19 cellular contexts compared by ENCODE assay signal in the genomic region with DNA sequence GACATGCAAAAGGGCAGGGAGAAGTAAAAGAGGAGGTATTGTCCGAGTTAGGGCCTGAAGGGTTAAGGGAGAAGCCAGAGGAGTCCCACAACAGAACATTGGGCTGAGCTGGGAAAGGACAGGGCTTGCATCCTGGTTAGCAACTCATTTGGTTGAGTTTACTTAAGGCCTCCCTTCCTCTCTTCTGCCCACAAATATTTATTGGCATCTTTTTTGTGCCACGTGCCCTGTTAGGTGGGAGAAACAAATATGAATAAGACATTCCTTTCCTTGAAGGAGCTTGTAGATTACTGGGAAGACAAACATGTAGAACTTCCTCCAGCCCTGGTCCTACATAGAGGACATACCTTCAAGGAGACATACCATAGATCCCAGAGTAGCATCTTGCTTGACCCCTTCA. TPM values are rescaled to one million over a fixed set of nuclear protein-coding genes. Genes with fewer than 3 reads are reported as not detected.
"Had no signal": no experiment of that assay in that cellular context is flagged by ENCODE, and none has a peak within 500 bp of the region (broad histone marks: within the 10 kb centered on the region; RNA-seq: fewer than 3 reads in every experiment).

No MANE protein-coding gene starts in this region.

- H3K27me3 ChIP-seq: cardiac muscle cell had no signal

- H3K4me3 ChIP-seq: cardiac muscle cell, gastrocnemius medialis, heart right ventricle, mucosa of descending colon had no signal

- FAIRE-seq: colon, endothelial cell of umbilical vein, islet of Langerhans had no signal

- H3K9me3 ChIP-seq: gastrocnemius medialis, heart right ventricle, mucosa of descending colon had no signal

- H3K27ac ChIP-seq: cardiac muscle cell, gastrocnemius medialis, heart right ventricle had no signal

- H3K36me3 ChIP-seq: cardiac muscle cell, gastrocnemius medialis, heart right ventricle had no signal

- H3K4me1 ChIP-seq: gastrocnemius medialis had no signal

- ATAC-seq: activated naive CD4-positive, alpha-beta T cell treated with anti-CD3 and anti-CD28 coated beads, Interleukin-2, amount 50 U/mL, for 72 hours; activated T-cell treated with anti-CD3 and anti-CD28 coated beads, Interleukin-2, amount 50 U/mL, for 4 hours; gastrocnemius medialis; heart right ventricle; mucosa of descending colon; natural killer cell treated with Interleukin-12 subunit alpha and Interleukin-12 subunit beta and Interleukin-15 and Interleukin-18, amount 100 ng/mL, for 72 hours; sciatic nerve had no signal

- DNase-seq: activated CD4-positive, alpha-beta T cell treated with anti-CD3 and anti-CD28 coated beads for 1 hour; activated CD4-positive, alpha-beta T cell treated with anti-CD3 and anti-CD28 coated beads, Interleukin-2, amount 50 U/mL, for 48 hours; activated effector memory CD4-positive, alpha-beta T cell treated with anti-CD3 and anti-CD28 coated beads, Interleukin-2, amount 50 U/mL, for 16 hours; activated T-cell treated with anti-CD3 and anti-CD28 coated beads, Interleukin-2, amount 50 U/mL, for 4 hours; gastrocnemius medialis; heart right ventricle; mucosa of descending colon; nucleus accumbens; stimulated activated CD4-positive, alpha-beta T cell treated with anti-CD3 and anti-CD28 coated beads, Interleukin-12 subunit alpha, Interleukin-12 subunit beta, amount 100 ng/mL, for 4 hours; stimulated activated CD4-positive, alpha-beta T cell treated with anti-CD3 and anti-CD28 coated beads, Interleukin-2, amount 100 ng/mL, for 48 hours; stimulated activated naive CD4-positive, alpha-beta T cell treated with Interleukin-2 at 50 U/mL for 16 hours had no signal

RNA-seq across cellular contexts. Expression of a gene that starts 53.0 kb away (rescaled TPM):
- total RNA-seq: cardiac muscle cell; endothelial cell of umbilical vein; lung microvascular endothelial cell; natural killer cell treated with Interleukin-12 subunit alpha and Interleukin-12 subunit beta and Interleukin-15 and Interleukin-18, amount 100 ng/mL, for 72 hours had no signal
